24 cellular contexts compared by ENCODE assay signal in genomic region chr9:5614192-5614591, GRCh38.
"Had no signal": no experiment of that assay in that cellular context is flagged by ENCODE, and none has a peak within 500 bp of the region (broad histone marks: within the 10 kb centered on the region; RNA-seq: fewer than 3 reads in every experiment).

No MANE protein-coding gene starts in this region.

- DNase-seq: hypothalamus; immature natural killer cell; kidney; left colon; left lung; lower lobe of right lung; mammary epithelial cell; midbrain; mucosa of descending colon; naive thymus-derived CD4-positive, alpha-beta T cell; ovary; right lobe of liver; stimulated activated CD4-positive, alpha-beta T cell treated with anti-CD3 and anti-CD28 coated beads, Interleukin-1b, Interleukin-23, amount 100 ng/mL, for 48 hours; stimulated activated CD4-positive, alpha-beta T cell treated with anti-CD3 and anti-CD28 coated beads, Interleukin-2, amount 100 ng/mL, for 48 hours; stimulated activated CD4-positive, alpha-beta T cell treated with anti-CD3 and anti-CD28 coated beads, Interleukin-4, amount 100 ng/mL, for 4 hours; stimulated activated CD8-positive, alpha-beta memory T cell treated with anti-CD3 and anti-CD28 coated beads, Interleukin-4, amount 100 ng/mL, for 48 hours; stimulated activated naive B cell treated with anti-CD40 and anti-IgM and Interleukin-4, amounts not matched to agents 10 μg/mL and 1 μg/mL and 100 μg/mL, for 72 hours; substantia nigra; thyroid gland; transverse colon; upper lobe of left lung had no signal

- H3K36me3 Mint-ChIP-seq: natural killer cell treated with Interleukin-12 subunit alpha and Interleukin-12 subunit beta and Interleukin-15 and Interleukin-18, amount 100 ng/mL, for 72 hours; stimulated activated naive B cell treated with anti-CD40 and anti-IgM and Interleukin-4, amounts not matched to agents 10 μg/mL and 1 μg/mL and 100 μg/mL, for 72 hours had no signal

- H3K9me3 Mint-ChIP-seq: immature natural killer cell; naive thymus-derived CD4-positive, alpha-beta T cell; natural killer cell treated with Interleukin-12 subunit alpha and Interleukin-12 subunit beta and Interleukin-15 and Interleukin-18, amount 100 ng/mL, for 72 hours; stimulated activated naive B cell treated with anti-CD40 and anti-IgM and Interleukin-4, amounts not matched to agents 10 μg/mL and 1 μg/mL and 100 μg/mL, for 72 hours; stimulated activated naive CD8-positive, alpha-beta T cell treated with anti-CD3 and anti-CD28 coated beads, Interleukin-15, Interleukin-2, amounts not matched to agents 100 ng/mL and 50 ng/mL, for 24 hours had no signal

- ATAC-seq: left colon; left lung; lower lobe of right lung; mucosa of descending colon; naive thymus-derived CD4-positive, alpha-beta T cell; right lobe of liver; stimulated activated naive B cell treated with anti-CD40 and anti-IgM and Interleukin-4, amounts not matched to agents 10 μg/mL and 1 μg/mL and 100 μg/mL, for 72 hours had no signal

- H3K27ac Mint-ChIP-seq: immature natural killer cell; natural killer cell treated with Interleukin-12 subunit alpha and Interleukin-12 subunit beta and Interleukin-15 and Interleukin-18, amount 100 ng/mL, for 72 hours; progenitor cell of endocrine pancreas; stimulated activated naive B cell treated with anti-CD40 and anti-IgM and Interleukin-4, amounts not matched to agents 10 μg/mL and 1 μg/mL and 100 μg/mL, for 72 hours; stimulated activated naive CD8-positive, alpha-beta T cell treated with anti-CD3 and anti-CD28 coated beads, Interleukin-15, Interleukin-2, amounts not matched to agents 100 ng/mL and 50 ng/mL, for 24 hours had no signal

- H3K4me3 Mint-ChIP-seq: immature natural killer cell; naive thymus-derived CD4-positive, alpha-beta T cell; natural killer cell treated with Interleukin-12 subunit alpha and Interleukin-12 subunit beta and Interleukin-15 and Interleukin-18, amount 100 ng/mL, for 72 hours; stimulated activated naive B cell treated with anti-CD40 and anti-IgM and Interleukin-4, amounts not matched to agents 10 μg/mL and 1 μg/mL and 100 μg/mL, for 72 hours; stimulated activated naive CD8-positive, alpha-beta T cell treated with anti-CD3 and anti-CD28 coated beads, Interleukin-15, Interleukin-2, amounts not matched to agents 100 ng/mL and 50 ng/mL, for 24 hours had no signal

- H3K27me3 Mint-ChIP-seq: naive thymus-derived CD4-positive, alpha-beta T cell; natural killer cell treated with Interleukin-12 subunit alpha and Interleukin-12 subunit beta and Interleukin-15 and Interleukin-18, amount 100 ng/mL, for 72 hours; progenitor cell of endocrine pancreas; stimulated activated naive B cell treated with anti-CD40 and anti-IgM and Interleukin-4, amounts not matched to agents 10 μg/mL and 1 μg/mL and 100 μg/mL, for 72 hours; stimulated activated naive CD8-positive, alpha-beta T cell treated with anti-CD3 and anti-CD28 coated beads, Interleukin-15, Interleukin-2, amounts not matched to agents 100 ng/mL and 50 ng/mL, for 24 hours had no signal
